Comparison of ENCODE assay signal across 16 cellular contexts in genomic region chr5:37738865-37739488, GRCh38.
DNase-seq lines count a peak whose midpoint lies in the region; ATAC-seq, FAIRE-seq and TF ChIP-seq lines count a peak whose summit lies in the region.
"Had no signal": no experiment of that assay in that cellular context is flagged by ENCODE, and none has a peak within 500 bp of the region (broad histone marks: within the 10 kb centered on the region; RNA-seq: fewer than 3 reads in every experiment).

No MANE protein-coding gene starts in this region.

- H3K4ac ChIP-seq in IMR-90 (ENCODE audit: low read depth, low read length) = peak overlapping the region; percentile 0; the same call in 1 of the 2 replicates

- no peak for TF ChIP-seq POLR2A in A549 (IDR thresholded peaks at IDR 0.05; ENCODE audit: low read length)
- no peak for TF ChIP-seq POLR2A in IMR-90 (IDR thresholded peaks at IDR 0.05; ENCODE audit: low read depth, low read length)

- H2BK5ac ChIP-seq in IMR-90 (ENCODE audit: low read depth, low read length, poor library complexity, severe bottlenecking) = peak overlapping the region; percentile 49

- peaks cover 27% of the 10 kb centered on the region for H3K4me1 Mint-ChIP-seq in activated T-cell treated with anti-CD3 and anti-CD28 coated beads, Interleukin-2, amount 50 U/mL, for 24 hours (ENCODE audit: low read depth)

- no peak overlapping the region for H2AFZ ChIP-seq in IMR-90 (replicated peaks; ENCODE audit: low read length, poor library complexity)

- no peak overlapping the region for H2AK9ac ChIP-seq in IMR-90 (replicated peaks; ENCODE audit: low read depth, low read length, poor library complexity)

- H4K20me1 ChIP-seq in IMR-90 (ENCODE audit: insufficient read depth, low read length) = no peaks in the 10 kb centered on the region

- H3K4me2 ChIP-seq in A549 = peak overlapping the region; percentile 67
- no peak overlapping the region; the same call in 1 of the 2 replicates for H3K4me2 ChIP-seq in IMR-90 (ENCODE audit: low read depth, low read length)

- H3K27me3 ChIP-seq in IMR-90 (ENCODE audit: control insufficient read depth, insufficient read depth, low read length) (no peaks in the 10 kb centered on the region), ascending aorta (no peaks in the 10 kb centered on the region), psoas muscle (ENCODE audit: insufficient read depth in 3 of 3, low read length in 2 of 3) (no peaks in the 10 kb centered on the region)
- H3K27me3 ChIP-seq: colonic mucosa, heart left ventricle had no signal

- H3K27ac ChIP-seq in A549 = peak overlapping the region in 1 of 2 experiments; percentile 12; a peak in 1 of 6 replicates
- no peak overlapping the region for H3K27ac ChIP-seq in IMR-90 (ENCODE audit: insufficient read depth, low read length)
- peak overlapping the region; percentile 37 to 44 for H3K27ac ChIP-seq in ascending aorta
- H3K27ac ChIP-seq in psoas muscle = peak overlapping the region; percentile 86
- H3K27ac ChIP-seq: colonic mucosa had no signal

- H3K23ac ChIP-seq in IMR-90 (ENCODE audit: low read depth, low read length) = no peak overlapping the region

- H3K9ac ChIP-seq in IMR-90 (ENCODE audit: low read depth, low read length) = no peak overlapping the region; the same call in 1 of the 2 replicates

- TF ChIP-seq EP300 in A549 (IDR thresholded peaks at IDR 0.05) = no peak

- TF ChIP-seq CTCF in A549 (IDR thresholded peaks at IDR 0.05) (no peak), IMR-90 (conservative IDR thresholded peaks at IDR 0.05; ENCODE audit: low read depth, low read length) (no peak), ascending aorta (IDR thresholded peaks at IDR 0.05) (no peak), psoas muscle (IDR thresholded peaks at IDR 0.05) (no peak), GM10266 (IDR thresholded peaks at IDR 0.05; ENCODE audit: control insufficient read depth, insufficient read depth, low read depth, missing control alignments) (no peak)

- CTCF ChIA-PET in A549 (lab: Yijun Ruan, JAX) (interaction anchor here (0.6 to 1.8 kb wide), 3 partner anchors 8 to 455 kb away, joined by 3 to 5 read pairs (median 4); no protein-coding TSS in a partner anchor), IMR-90 (lab: Yijun Ruan, JAX) (interaction anchor here (1.0 to 1.7 kb wide), 2 partner anchors 129 to 326 kb away, joined by 3 to 4 read pairs; no protein-coding TSS in a partner anchor)

- dilution Hi-C loops in IMR-90 (cut with HindIII; ENCODE audit: low sequenced_read_pairs, unreplicated experiment) = no loop called here

- POLR2A ChIA-PET in A549 (lab: Yijun Ruan, JAX) = no interaction called here
- POLR2A ChIA-PET in IMR-90 (lab: Charles Lee; ENCODE audit: unreplicated experiment) = no interaction called here

- H3K9me3 ChIP-seq in A549 = no peaks in the 10 kb centered on the region
- no peaks in the 10 kb centered on the region for H3K9me3 ChIP-seq in IMR-90 (ENCODE audit: control insufficient read depth, insufficient read depth, low read length)
- H3K9me3 ChIP-seq in ascending aorta = no peaks in the 10 kb centered on the region
- no peaks in the 10 kb centered on the region for H3K9me3 ChIP-seq in psoas muscle
- H3K9me3 ChIP-seq: colonic mucosa, heart left ventricle, thoracic aorta had no signal

- peaks cover 5% of the 10 kb centered on the region for H3K9me3 Mint-ChIP-seq in activated T-cell treated with anti-CD3 and anti-CD28 coated beads, Interleukin-2, amount 50 U/mL, for 24 hours
- H3K9me3 Mint-ChIP-seq: CD8-positive, alpha-beta T cell had no signal

- no peak overlapping the region for H4K8ac ChIP-seq in IMR-90 (ENCODE audit: low read depth in 2 of 2, low read length in 2 of 2)

- no peaks in the 10 kb centered on the region for H3K27me3 Mint-ChIP-seq in activated T-cell treated with anti-CD3 and anti-CD28 coated beads, Interleukin-2, amount 50 U/mL, for 24 hours

- 0 out of 3 replicates have a peak overlapping the region, but pooled peaks have one; percentile 32 for H2BK15ac ChIP-seq in IMR-90 (ENCODE audit: low read depth, low read length)

- H3K18ac ChIP-seq in IMR-90 (ENCODE audit: low read depth, low read length) = peak overlapping the region; percentile 61; the same call in 1 of the 2 replicates

- no peaks in the 10 kb centered on the region; the same call in 1 of the 2 replicates for H3K9me1 ChIP-seq in IMR-90 (ENCODE audit: insufficient read depth, low read length)

- H3K79me1 ChIP-seq in IMR-90 (ENCODE audit: low read depth in 1 of 2, low read length in 2 of 2) = 0 out of 4 replicates have a peak, but pooled peaks cover 0 to 5% of the 10 kb centered on the region in 2 experiments

- peaks cover 69% of the 10 kb centered on the region for H3K36me3 Mint-ChIP-seq in activated T-cell treated with anti-CD3 and anti-CD28 coated beads, Interleukin-2, amount 50 U/mL, for 24 hours (ENCODE audit: low read depth)

- H3K36me3 ChIP-seq in IMR-90 (ENCODE audit: control insufficient read depth, insufficient read depth, low read length) (peaks cover 2% of the 10 kb centered on the region; the same call in 1 of the 2 replicates), ascending aorta (peaks cover 0 to 11% of the 10 kb centered on the region in 2 donors), psoas muscle (ENCODE audit: insufficient read depth in 1 of 2, low read depth in 1 of 2) (no peaks in the 10 kb centered on the region)
- H3K36me3 ChIP-seq: colonic mucosa had no signal

- no peak overlapping the region for H3K14ac ChIP-seq in IMR-90 (replicated peaks; ENCODE audit: low read depth, low read length)

- WGBS in A549 (ENCODE audit: missing lambda C conversion rate) = 51% methylated on average over 5 of the region's 5 CpGs
- WGBS in IMR-90 (ENCODE audit: extremely low coverage in 2 of 2, insufficient read length in 1 of 2), 2 experiments = no CpG with 5 or more reads among the region's 5 CpGs
- WGBS in psoas muscle, 3 donors = 80 to 88% (median 85%) methylated on average over 5 of the region's 5 CpGs

- no peak overlapping the region for H3K56ac ChIP-seq in IMR-90 (ENCODE audit: extremely low read depth, insufficient read depth, low read length)

- in situ Hi-C loops in IMR-90 (cut with MboI; ENCODE audit: low sequenced_read_pairs) = no loop called here

- H2AK5ac ChIP-seq in IMR-90 (ENCODE audit: low read depth, low read length) = no peak overlapping the region

- BruUV-seq in IMR-90 (replicated peaks; lab: Mats Ljungman, UMichigan) = no TSS peak

- DNase-seq in A549 (ENCODE audit: low read depth in 1 of 2, low spot score in 1 of 2) = no peak
- DNase-seq in IMR-90 = no peak
- DNase-seq in ascending aorta (ENCODE audit: low spot score in 2 of 2) = no peak
- DNase-seq in psoas muscle = no peak
- DNase-seq in activated T-cell treated with anti-CD3 and anti-CD28 coated beads, Interleukin-2, amount 50 U/mL, for 24 hours = no peak
- no peak for DNase-seq in GM19240 (ENCODE audit: insufficient read length, low spot score)
- DNase-seq in GM10266 (ENCODE audit: extremely low spot score) = no peak
- DNase-seq: activated naive CD4-positive, alpha-beta T cell treated with anti-CD3 and anti-CD28 coated beads, Interleukin-2, amount 50 U/mL, for 16 hours; activated T-cell treated with anti-CD3 and anti-CD28 coated beads, Interleukin-2, amount 50 U/mL, for 48 hours; CD8-positive, alpha-beta T cell; colonic mucosa; DMS153; heart left ventricle had no signal

- FAIRE-seq in A549 (lab: Jason Lieb, UNC) = no peak
- FAIRE-seq: GM12878 had no signal

- no peak overlapping the region for H3K4me3 Mint-ChIP-seq in activated T-cell treated with anti-CD3 and anti-CD28 coated beads, Interleukin-2, amount 50 U/mL, for 24 hours
- H3K4me3 Mint-ChIP-seq: CD8-positive, alpha-beta T cell had no signal

- H4K91ac ChIP-seq in IMR-90 (ENCODE audit: insufficient read depth, low read depth, low read length) = no peak overlapping the region

- H3K4me3 ChIP-seq in A549 (no peak overlapping the region), IMR-90 (ENCODE audit: insufficient read depth, low read depth, low read length) (no peak overlapping the region), ascending aorta (no peak overlapping the region), psoas muscle (peak overlapping the region; percentile 37)
- H3K4me3 ChIP-seq: colonic mucosa, GM12878, heart left ventricle, thoracic aorta had no signal

- no peak for TF ChIP-seq RAD21 in A549 (conservative IDR thresholded peaks at IDR 0.05 in 1 of 2, IDR thresholded peaks at IDR 0.05 in 1 of 2)
- no peak for TF ChIP-seq RAD21 in IMR-90 (IDR thresholded peaks at IDR 0.05; ENCODE audit: low read length)

- no peak for ATAC-seq in A549
- no peak for ATAC-seq in IMR-90 (ENCODE audit: low read depth)
- ATAC-seq in psoas muscle = no peak
- ATAC-seq in HG02763 (IDR thresholded peaks at IDR 0.05; ENCODE audit: unreplicated experiment) = no peak
- ATAC-seq: CD8-positive, alpha-beta T cell had no signal

- H3K27ac Mint-ChIP-seq in activated T-cell treated with anti-CD3 and anti-CD28 coated beads, Interleukin-2, amount 50 U/mL, for 24 hours = no peak overlapping the region
- H3K27ac Mint-ChIP-seq: CD8-positive, alpha-beta T cell had no signal

- H2BK20ac ChIP-seq in IMR-90 (ENCODE audit: low read depth, low read length) = peak overlapping the region; percentile 46; the same call in 1 of the 2 replicates

- intact Hi-C loops in IMR-90 (cut with micrococcal nuclease) (loop anchor here (2.0 kb wide), 1 partner anchor 16 kb away; no protein-coding TSS in a partner anchor), ascending aorta (cut with DNase I) (no loop called here), psoas muscle (cut with DNase I) (loop anchor here in 1 of 2 donors (5.0 kb wide), 1 partner anchor 73 kb away; no protein-coding TSS in a partner anchor)

- H3K4me1 ChIP-seq in A549 (peaks cover 24% of the 10 kb centered on the region), IMR-90 (ENCODE audit: control insufficient read depth, insufficient read depth, low read length) (peaks cover 18% of the 10 kb centered on the region), ascending aorta (peaks cover 4 to 8% of the 10 kb centered on the region in 2 donors), psoas muscle (peaks cover 49% of the 10 kb centered on the region)

- no peak overlapping the region for H2BK120ac ChIP-seq in IMR-90 (ENCODE audit: low read depth, low read length)

- peak overlapping the region; percentile 38; the same call in 1 of the 2 replicates for H4K5ac ChIP-seq in IMR-90 (ENCODE audit: low read depth, low read length)

TF ChIP-seq in A549, 52 proteins besides CTCF, POLR2A, EP300 and RAD21:
- TF ChIP-seq FOSB (CRISPR knock-in tag; IDR thresholded peaks at IDR 0.05) = no peak
- no peak for TF ChIP-seq RARB (CRISPR knock-in tag; IDR thresholded peaks at IDR 0.05)
- no peak for TF ChIP-seq NFE2L2 (conservative IDR thresholded peaks at IDR 0.05; ENCODE audit: low read length)

TF ChIP-seq in IMR-90, 13 proteins besides CTCF, POLR2A, EP300 and RAD21:
- no peak for TF ChIP-seq NFE2L2 (IDR thresholded peaks at IDR 0.05; ENCODE audit: low read depth, low read length)
